In genomic region chr1:8817413-8818324, GRCh38 we compare ENCODE assay signal across 8 cellular contexts. TPM values are rescaled to one million over a fixed set of nuclear protein-coding genes. Genes with fewer than 3 reads are reported as not detected.
DNase-seq lines count a peak whose midpoint lies in the region; ATAC-seq, FAIRE-seq and TF ChIP-seq lines count a peak whose summit lies in the region.

Gene RERE, minus strand, starts transcription at chr1:8817640.

- H3K79me2 ChIP-seq in OCI-LY7 (ENCODE audit: insufficient read depth, low read depth, low read length), result peaks cover 46% of the 10 kb centered on the region

- POLR2A ChIA-PET in OCI-LY7 (lab: Charles Lee), result interaction anchor here (0.7 to 1.0 kb wide), 2 partner anchors 20 to 279 kb away, joined by 3 to 4 read pairs; no protein-coding TSS in a partner anchor

- peaks cover 13% of the 10 kb centered on the region; the same call in 1 of the 2 replicates for H4K20me1 ChIP-seq in OCI-LY7 (ENCODE audit: insufficient read depth, low read length)

- no TSS peak for BruUV-seq in OCI-LY7 (replicated peaks; lab: Mats Ljungman, UMichigan)

- CTCF ChIA-PET in OCI-LY7 (lab: Charles Lee; ENCODE audit: unreplicated experiment), result no interaction called here

- H3K27ac ChIP-seq in HUES6 (ENCODE audit: low read depth, low read length), result peak within 1 kb of the TSS; percentile 97
- peak within 1 kb of the TSS; percentile 86 for H3K27ac ChIP-seq in OCI-LY7 (ENCODE audit: low read depth, low read length, poor library complexity, severe bottlenecking)

- H3K9ac ChIP-seq in HUES6 (ENCODE audit: low read length), result peak within 1 kb of the TSS; percentile 96

- H3K4me2 ChIP-seq in OCI-LY7 (ENCODE audit: low read length), result peak within 1 kb of the TSS; percentile 97

- peak; percentile 50 for DNase-seq in D721Med (ENCODE audit: insufficient read length, low spot score)
- DNase-seq in OCI-LY7 (ENCODE audit: low spot score), result peak; percentile 96
- DNase-seq in activated CD8-positive, alpha-beta memory T cell treated with anti-CD3 and anti-CD28 coated beads, Interleukin-2, amount 50 U/mL, for 48 hours, result peak; percentile 100
- DNase-seq in epidermal melanocyte (ENCODE audit: insufficient read length, low spot score), result peak; percentile 92
- peak; percentile 93 to 98 (median 94) for DNase-seq in mucosa of descending colon
- DNase-seq in stimulated activated CD8-positive, alpha-beta memory T cell treated with anti-CD3 and anti-CD28 coated beads, Interleukin-4, amount 100 ng/mL, for 1 hour (ENCODE audit: low read depth in 2 of 2, low spot score in 1 of 2), result peak; percentile 92 to 94

- H3K4me1 ChIP-seq in HUES6 (ENCODE audit: control insufficient read depth, insufficient read depth, low read length) (peaks cover 42% of the 10 kb centered on the region), OCI-LY7 (ENCODE audit: insufficient read depth, low read length, poor library complexity, severe bottlenecking) (peaks cover 43% of the 10 kb centered on the region), mucosa of descending colon (ENCODE audit: low read depth) (peaks cover 12% of the 10 kb centered on the region)

- ATAC-seq in GM21447 (IDR thresholded peaks at IDR 0.05; ENCODE audit: unreplicated experiment) (peak; percentile 83), mucosa of descending colon (peak; percentile 99)

- peak within 1 kb of the TSS; percentile 90 for H2AFZ ChIP-seq in OCI-LY7 (ENCODE audit: low read length)

- TF ChIP-seq CTCF in D721Med (IDR thresholded peaks at IDR 0.05; ENCODE audit: insufficient read depth, missing control alignments), result no peak
- TF ChIP-seq CTCF in OCI-LY7 (conservative IDR thresholded peaks at IDR 0.05; ENCODE audit: low read length), result 0 out of 2 replicates have a peak, but pooled peaks have one; percentile 15
- TF ChIP-seq CTCF in mucosa of descending colon (IDR thresholded peaks at IDR 0.05), result no peak

- no peaks in the 10 kb centered on the region for H3K27me3 ChIP-seq in HUES6 (ENCODE audit: control insufficient read depth, insufficient read depth, low read length)

- H3K9me3 ChIP-seq in HUES6 (ENCODE audit: control insufficient read depth, insufficient read depth, low read depth, low read length) (no peaks in the 10 kb centered on the region), OCI-LY7 (ENCODE audit: low read length) (no peaks in the 10 kb centered on the region), mucosa of descending colon (no peaks in the 10 kb centered on the region)

- no peaks in the 10 kb centered on the region for H3K36me3 ChIP-seq in HUES6 (ENCODE audit: control insufficient read depth, insufficient read depth, low read length)
- H3K36me3 ChIP-seq in OCI-LY7 (ENCODE audit: insufficient read depth, low read length), result 0 out of 2 replicates have a peak, but pooled peaks cover 3% of the 10 kb centered on the region
- no peaks in the 10 kb centered on the region for H3K36me3 ChIP-seq in mucosa of descending colon (ENCODE audit: low read depth)

- intact Hi-C loops in OCI-LY7 (cut with micrococcal nuclease; ENCODE audit: unreplicated experiment) (loop anchor here (2.0 to 5.0 kb wide), 2 partner anchors 61 to 260 kb away; partner anchors contain the start of gene ENO1), mucosa of descending colon (cut with DNase I, micrococcal nuclease) (no loop called here)

- H3K4me3 ChIP-seq in HUES6 (ENCODE audit: low read depth, low read length) (peak within 1 kb of the TSS; percentile 99), OCI-LY7 (ENCODE audit: low read depth, low read length, poor library complexity, severe bottlenecking) (peak within 1 kb of the TSS; percentile 89), mucosa of descending colon (peak within 1 kb of the TSS; percentile 75)

- H3K9me2 ChIP-seq in OCI-LY7 (ENCODE audit: insufficient read depth, low read length), result no peaks in the 10 kb centered on the region

- FAIRE-seq in D721Med (lab: Jason Lieb, UNC), result no peak

RNA-seq across cellular contexts. Expression of gene RERE, which starts in this region (rescaled TPM):
- total RNA-seq in OCI-LY7 (2014; rRNA removed; shearing (Covaris generic)), result 73.1 and 81.5 TPM in 2 replicates
- total RNA-seq in OCI-LY7 (2022) (183 and 211 TPM in 2 replicates), mucosa of descending colon (100 to 1,000 TPM in 2 of 3 donors, 10 to 100 TPM in 1; 99.5 to 204 (median 174) TPM)

Comparison
In these comparisons a context has a peak if more than half of its experiments do, and no peak if none do; other contexts are left out.
1. Peak in every context shown above with its lines: DNase-seq, ATAC-seq, H3K4me3 ChIP-seq and H3K27ac ChIP-seq.
2. DNase-seq: peak in every context shown above with its lines; median percentile 100 in activated CD8-positive, alpha-beta memory T cell treated with anti-CD3 and anti-CD28 coated beads, Interleukin-2, amount 50 U/mL, for 48 hours; 96 in OCI-LY7; 94 in mucosa of descending colon; 93 in stimulated activated CD8-positive, alpha-beta memory T cell treated with anti-CD3 and anti-CD28 coated beads, Interleukin-4, amount 100 ng/mL, for 1 hour; 92 in epidermal melanocyte; 50 in D721Med.